Comparison of ENCODE assay signal across 8 cellular contexts in genomic region chr3:49165771-49166751, GRCh38. TPM values are rescaled to one million over a fixed set of nuclear protein-coding genes. Genes with fewer than 3 reads are reported as not detected.
A peak's percentile ranks its signal among the peaks of the same experiment; 100 is the strongest.
DNase-seq lines count a peak whose midpoint lies in the region; ATAC-seq, FAIRE-seq and TF ChIP-seq lines count a peak whose summit lies in the region.

Gene CCDC71 (minus strand): TSS chr3:49166331. CDS start chr3:49164208, 2,123 bp downstream.

- no peaks in the 10 kb centered on the region for H3K9me3 ChIP-seq in kidney (ENCODE audit: control insufficient read depth in 1 of 2, low read length in 2 of 2)

- peak within 1 kb of the TSS; percentile 72 to 86 for H3K27ac ChIP-seq in kidney (ENCODE audit: low read depth in 2 of 2, low read length in 2 of 2)

- H3K36me3 ChIP-seq in kidney (ENCODE audit: control insufficient read depth in 1 of 2, insufficient read depth in 2 of 2, low read length in 2 of 2): peaks cover 7 to 8% of the 10 kb centered on the region in 2 donors

- peak within 1 kb of the TSS; percentile 58 to 85 for H3K9ac ChIP-seq in kidney (ENCODE audit: low read length in 2 of 2)

- H3K4me1 ChIP-seq in kidney (ENCODE audit: control insufficient read depth in 1 of 2, insufficient read depth in 1 of 2, low read depth in 1 of 2, low read length in 2 of 2): peaks cover 22% of the 10 kb centered on the region in 2 donors

- peaks cover 33% of the 10 kb centered on the region for H3K4me1 Mint-ChIP-seq in central memory CD8-positive, alpha-beta T cell

- no peaks in the 10 kb centered on the region for H3K9me3 Mint-ChIP-seq in central memory CD8-positive, alpha-beta T cell

- H3K4me3 ChIP-seq in kidney (ENCODE audit: low read length in 2 of 2): peak within 1 kb of the TSS; percentile 83 to 89

- intact Hi-C loops in kidney (cut with DNase I): no loop called here

- H3K27me3 Mint-ChIP-seq in central memory CD8-positive, alpha-beta T cell: no peaks in the 10 kb centered on the region

- no peak for FAIRE-seq in kidney (lab: Jason Lieb, UNC)

- H3K36me3 Mint-ChIP-seq in central memory CD8-positive, alpha-beta T cell (ENCODE audit: insufficient read depth): peaks cover 16% of the 10 kb centered on the region

- peak; percentile 14 for DNase-seq in DMS79 treated with DMSO at 0.1 percent for 48 hours (lab: John Stamatoyannopoulos, UW)
- DNase-seq in H4 (ENCODE audit: low spot score): peak; percentile 40
- DNase-seq in NCI-H2029 treated with DMSO at 0.1 percent for 48 hours (lab: John Stamatoyannopoulos, UW): peak; percentile 12
- DNase-seq in activated CD4-positive, CD25-positive, alpha-beta regulatory T cell (lab: John Stamatoyannopoulos, UW): peak; percentile 54 to 61 (median 58)
- peak; percentile 51 to 60 for DNase-seq in central memory CD8-positive, alpha-beta T cell (ENCODE audit: low spot score in 2 of 2)
- DNase-seq in kidney: peak; percentile 93
- DNase-seq in stimulated activated CD4-positive, alpha-beta T cell treated with anti-CD3 and anti-CD28 coated beads, Interleukin-15, amount 100 ng/mL, for 1 hour (ENCODE audit: low read depth in 1 of 2, low spot score in 1 of 2): peak; percentile 47 to 70

- TF ChIP-seq CTCF in kidney (IDR thresholded peaks at IDR 0.05; ENCODE audit: borderline replicate concordance, extremely low read depth, insufficient read depth): no peak

- peak within 1 kb of the TSS; percentile 94 for H3K27ac Mint-ChIP-seq in central memory CD8-positive, alpha-beta T cell (ENCODE audit: low read depth)

- ATAC-seq in central memory CD8-positive, alpha-beta T cell (replicated peaks; ENCODE audit: extremely low read depth, poor library complexity, severe bottlenecking): peak; percentile 84
- no peak for ATAC-seq in GM18858 (IDR thresholded peaks at IDR 0.05; ENCODE audit: unreplicated experiment)

- peak within 1 kb of the TSS; percentile 89 for H3K4me3 Mint-ChIP-seq in central memory CD8-positive, alpha-beta T cell

RNA-seq across cellular contexts. Expression of gene CCDC71, which starts in this region (rescaled TPM):
- total RNA-seq in H4 (2014; rRNA removed; shearing (Covaris generic)): 24.1 and 25.4 TPM in 2 replicates
- total RNA-seq in kidney: 27.6 TPM
- 21.0 TPM for polyA plus RNA-seq in kidney (ENCODE audit: insufficient read depth, low read depth, low replicate concordance)

Comparison
In these comparisons a context has a peak if more than half of its experiments do, and no peak if none do; other contexts are left out.
1. DNase-seq: peak in every context shown above with its lines; median percentile 93 in kidney; 58 in activated CD4-positive, CD25-positive, alpha-beta regulatory T cell; 58 in stimulated activated CD4-positive, alpha-beta T cell treated with anti-CD3 and anti-CD28 coated beads, Interleukin-15, amount 100 ng/mL, for 1 hour; 56 in central memory CD8-positive, alpha-beta T cell; 40 in H4; 14 in DMS79 treated with DMSO at 0.1 percent for 48 hours; 12 in NCI-H2029 treated with DMSO at 0.1 percent for 48 hours.